Comparison of ENCODE assay signal across 26 cellular contexts in genomic region chr13:102374726-102375125, GRCh38. TPM values are rescaled to one million over a fixed set of nuclear protein-coding genes. Genes with fewer than 3 reads are reported as not detected.
DNase-seq lines count a peak whose midpoint lies in the region; ATAC-seq, FAIRE-seq and TF ChIP-seq lines count a peak whose summit lies in the region.
"Had no signal": no experiment of that assay in that cellular context is flagged by ENCODE, and none has a peak within 500 bp of the region (broad histone marks: within the 10 kb centered on the region; RNA-seq: fewer than 3 reads in every experiment).

No MANE protein-coding gene starts in this region.

- H3K4me1 ChIP-seq in A549 = no peaks in the 10 kb centered on the region
- no peaks in the 10 kb centered on the region for H3K4me1 ChIP-seq in K562 (replicated peaks in 1 of 2; ENCODE audit: control insufficient read depth in 2 of 2, insufficient read depth in 2 of 2, low read length in 2 of 2)
- H3K4me1 ChIP-seq: BLaER1 had no signal

- TF ChIP-seq EP300 in A549 (IDR thresholded peaks at IDR 0.05) = no peak
- TF ChIP-seq EP300 in K562 (IDR thresholded peaks at IDR 0.05; ENCODE audit: low read length) = no peak

- H3K27me3 ChIP-seq in K562 (ENCODE audit: control insufficient read depth in 2 of 2, insufficient read depth in 2 of 2, low read length in 2 of 2) = no peaks in the 10 kb centered on the region
- H3K27me3 ChIP-seq: BE2C, BLaER1 had no signal

- H3K9me3 ChIP-seq in A549 (no peaks in the 10 kb centered on the region), K562 (replicated peaks; ENCODE audit: control insufficient read depth, insufficient read depth, low read depth, low read length) (no peaks in the 10 kb centered on the region)
- H3K9me3 ChIP-seq: BE2C, BLaER1 had no signal

- TF ChIP-seq CTCF in A549 (IDR thresholded peaks at IDR 0.05) (no peak), K562 (IDR thresholded peaks at IDR 0.05 in 2 of 3, conservative IDR thresholded peaks at IDR 0.05 in 1 of 3; ENCODE audit: insufficient read depth in 2 of 3, low read depth in 1 of 3, low read length in 3 of 3) (no peak)

- 38% methylated on average over 1 of the region's 1 CpG for WGBS in A549 (ENCODE audit: missing lambda C conversion rate)
- WGBS in K562 (ENCODE audit: insufficient coverage, low coverage, missing lambda C conversion rate) = 0% methylated on average over 1 of the region's 1 CpG

- in situ Hi-C loops in K562 (cut with MboI) = no loop called here

- CTCF ChIA-PET in A549 (lab: Yijun Ruan, JAX) = no interaction called here
- CTCF ChIA-PET in K562 (lab: Yijun Ruan, JAX; ENCODE audit: low intra/inter-chr PET ratio) = no interaction called here

- H4K20me1 ChIP-seq in K562 (replicated peaks; ENCODE audit: control insufficient read depth, insufficient read depth, low read length) = no peaks in the 10 kb centered on the region
- H4K20me1 ChIP-seq: BLaER1 had no signal

- BruUV-seq in K562 (replicated peaks; lab: Mats Ljungman, UMichigan) = no TSS peak

- TF ChIP-seq POLR2A in A549 (IDR thresholded peaks at IDR 0.05; ENCODE audit: low read length) = no peak
- no peak for TF ChIP-seq POLR2A in H54 (IDR thresholded peaks at IDR 0.05; ENCODE audit: low read depth, low read length)
- TF ChIP-seq POLR2A in K562 (conservative IDR thresholded peaks at IDR 0.05) = no peak

- intact Hi-C loops in K562 (cut with micrococcal nuclease) = no loop called here

- no peak for FAIRE-seq in A549 (lab: Jason Lieb, UNC)
- FAIRE-seq in H54 (lab: Jason Lieb, UNC) = peak; percentile 62
- no peak for FAIRE-seq in K562 (lab: Jason Lieb, UNC)
- FAIRE-seq: GM12878, GM19239 had no signal

- H3K4me3 ChIP-seq in A549 (no peak overlapping the region), K562 (no peak overlapping the region)
- H3K4me3 ChIP-seq: BLaER1, GM12878 had no signal

- H3K9ac ChIP-seq in K562 (ENCODE audit: insufficient read depth in 1 of 2, low read depth in 2 of 2, low read length in 2 of 2) = no peak overlapping the region
- H3K9ac ChIP-seq: BLaER1 had no signal

- no peaks in the 10 kb centered on the region for H3K36me3 ChIP-seq in K562 (ENCODE audit: control insufficient read depth, insufficient read depth, low read length)
- H3K36me3 ChIP-seq: BE2C, BLaER1 had no signal

- H2AFZ ChIP-seq in K562 (ENCODE audit: low read depth, low read length) = no peak overlapping the region

- no peaks in the 10 kb centered on the region for H3K79me2 ChIP-seq in K562 (ENCODE audit: control insufficient read depth, insufficient read depth, low read length)

- POLR2A ChIA-PET in A549 (lab: Yijun Ruan, JAX) = no interaction called here
- POLR2A ChIA-PET in K562 (lab: Yijun Ruan, JAX) = no interaction called here

- ATAC-seq in A549 (no peak), K562 (no peak), HG03521 (IDR thresholded peaks at IDR 0.05; ENCODE audit: unreplicated experiment) (no peak), GM21723 (IDR thresholded peaks at IDR 0.05; ENCODE audit: unreplicated experiment) (no peak)
- ATAC-seq: GM12878 had no signal

- no peaks in the 10 kb centered on the region for H3K9me1 ChIP-seq in K562 (ENCODE audit: control insufficient read depth, insufficient read depth, low read length)

- DNase-seq in A549 (ENCODE audit: low read depth in 1 of 2, low spot score in 1 of 2) (no peak), H54 (ENCODE audit: insufficient read length, low spot score) (no peak), K562 (ENCODE audit: extremely low read depth in 1 of 4, low spot score in 3 of 4) (no peak), activated T-cell treated with anti-CD3 and anti-CD28 coated beads for 4 hours (no peak)
- DNase-seq: ACHN; BE2C; C1 segment of cervical spinal cord; CD4-positive, alpha-beta memory T cell; CD4-positive, CD25-positive, alpha-beta regulatory T cell; CD8-positive, alpha-beta memory T cell; COR-L47; DMS 273 treated with DMSO at 0.1 percent for 48 hours; DMS153; DMS53; DMS79; DND-41; EL; GDM1 had no signal

- TF ChIP-seq RAD21 in A549 (conservative IDR thresholded peaks at IDR 0.05 in 1 of 2, IDR thresholded peaks at IDR 0.05 in 1 of 2) (no peak), K562 (CRISPR knock-in tag; conservative IDR thresholded peaks at IDR 0.05 in 1 of 2, IDR thresholded peaks at IDR 0.05 in 1 of 2) (no peak)

- H3K27ac ChIP-seq in A549 (no peak overlapping the region), K562 (ENCODE audit: extremely low read depth, low read depth, low read length) (no peak overlapping the region)
- H3K27ac ChIP-seq: 22Rv1, BLaER1 had no signal

- no peak overlapping the region for H3K4me2 ChIP-seq in A549
- H3K4me2 ChIP-seq in K562 (ENCODE audit: insufficient read depth, low read length) = no peak overlapping the region
- H3K4me2 ChIP-seq: BLaER1 had no signal

TF ChIP-seq in A549, 52 proteins besides CTCF, POLR2A, EP300 and RAD21:
- no peak for TF ChIP-seq ZSCAN20 (CRISPR knock-in tag; IDR thresholded peaks at IDR 0.05)
- TF ChIP-seq MAFK (IDR thresholded peaks at IDR 0.05; ENCODE audit: partially characterized antibody) = peak; percentile 68

TF ChIP-seq in K562, 482 proteins besides CTCF, POLR2A, EP300 and RAD21:
- TF ChIP-seq C11orf30 (IDR thresholded peaks at IDR 0.05; ENCODE audit: low read depth) (peak; percentile 30; the same call in 1 of the 2 replicates), MTF1 (CRISPR knock-in tag; IDR thresholded peaks at IDR 0.05; ENCODE audit: borderline replicate concordance) (no peak), ZNF316 (IDR thresholded peaks at IDR 0.05) (peak; percentile 57; the same call in 1 of the 2 replicates), NFE2 (IDR thresholded peaks at IDR 0.05; ENCODE audit: low read depth) (no peak), HNRNPLL (IDR thresholded peaks at IDR 0.05; ENCODE audit: low read depth, low read length, poor library complexity, severe bottlenecking) (no peak)

RNA-seq across cellular contexts. Expression of gene FGF14, which starts 27.1 kb away (rescaled TPM):
- not detected in 2 replicates for polyA plus RNA-seq in A549 (2011; rRNA removed)
- not detected in 2 replicates for polyA plus RNA-seq in A549 (2012; cell fraction: cytosol; rRNA removed)
- polyA plus RNA-seq in A549 (2012; cell fraction: nucleus; rRNA removed) = not detected in 2 replicates
- not detected in 3 replicates for polyA plus RNA-seq in A549 (2017; fragmentation: RNase III; extraction: RNeasy Plus Mini Kit Qiagen cat#74134 plus additional on column Dnase treatment)
- polyA minus RNA-seq in A549 (2011; rRNA and poly(A)+ RNA removed) = under 0.01 TPM in 1 of 2 replicates, not detected in the other
- not detected in 2 replicates for total RNA-seq in K562 (2011; cell fraction: chromatin; rRNA removed; ENCODE audit: low replicate concordance)
- not detected in 2 replicates for total RNA-seq in K562 (2011; cell fraction: nucleolus; rRNA removed)
- total RNA-seq in K562 (2011; cell fraction: nucleoplasm; rRNA removed) = not detected in 2 replicates
- not detected in 2 replicates for total RNA-seq in K562 (2014; rRNA removed)
- total RNA-seq in K562 (2014; rRNA removed; fragmentation: Illumina TruSeq; extraction: Trizol) = not detected in 2 replicates
- total RNA-seq in K562 (2015; rRNA removed; fragmentation: Illumina TruSeq; extraction: Trizol) = not detected in 2 replicates
- total RNA-seq in K562 (2021) = not detected in 2 replicates
- polyA plus RNA-seq in K562 (2011; rRNA removed) = not detected in 2 replicates
- polyA plus RNA-seq in K562 (2011; cell fraction: cytosol; rRNA removed) = not detected in 2 replicates
- not detected in 2 replicates for polyA plus RNA-seq in K562 (2011; cell fraction: nucleus; rRNA removed)
- 0.01 TPM in 1 of 2 replicates, not detected in the other for polyA plus RNA-seq in K562 (2012)
- not detected in 2 replicates for polyA plus RNA-seq in K562 (2014; fragmentation: Illumina TruSeq; extraction: Trizol)
- not detected for polyA plus RNA-seq in K562 (2014; fragmentation: Nextera tagmentation; extraction: Ambion mirVana)
- not detected in 2 replicates for polyA plus RNA-seq in K562 (2014; rRNA removed)
- not detected in 2 replicates for polyA minus RNA-seq in K562 (2011; rRNA and poly(A)+ RNA removed)
- not detected in 2 replicates for polyA minus RNA-seq in K562 (2011; cell fraction: cytosol; rRNA and poly(A)+ RNA removed)
- not detected in 2 replicates for polyA minus RNA-seq in K562 (2011; cell fraction: nucleus; rRNA and poly(A)+ RNA removed)
- total RNA-seq: CD4-positive, CD25-positive, alpha-beta regulatory T cell; CD8-positive, alpha-beta memory T cell; G401 had no signal
- polyA plus RNA-seq: CD14-positive monocyte; CD8-positive, alpha-beta memory T cell had no signal

Comparison
In these comparisons a context has a peak if more than half of its experiments do, and no peak if none do; other contexts are left out.
1. Of the 35 proteins assayed by ChIP-seq in both K562 and A549: peak only in K562: none; only in A549: MAFK; in both: none; in neither: 34.